9 cellular contexts compared by ENCODE assay signal in the genomic region with DNA sequence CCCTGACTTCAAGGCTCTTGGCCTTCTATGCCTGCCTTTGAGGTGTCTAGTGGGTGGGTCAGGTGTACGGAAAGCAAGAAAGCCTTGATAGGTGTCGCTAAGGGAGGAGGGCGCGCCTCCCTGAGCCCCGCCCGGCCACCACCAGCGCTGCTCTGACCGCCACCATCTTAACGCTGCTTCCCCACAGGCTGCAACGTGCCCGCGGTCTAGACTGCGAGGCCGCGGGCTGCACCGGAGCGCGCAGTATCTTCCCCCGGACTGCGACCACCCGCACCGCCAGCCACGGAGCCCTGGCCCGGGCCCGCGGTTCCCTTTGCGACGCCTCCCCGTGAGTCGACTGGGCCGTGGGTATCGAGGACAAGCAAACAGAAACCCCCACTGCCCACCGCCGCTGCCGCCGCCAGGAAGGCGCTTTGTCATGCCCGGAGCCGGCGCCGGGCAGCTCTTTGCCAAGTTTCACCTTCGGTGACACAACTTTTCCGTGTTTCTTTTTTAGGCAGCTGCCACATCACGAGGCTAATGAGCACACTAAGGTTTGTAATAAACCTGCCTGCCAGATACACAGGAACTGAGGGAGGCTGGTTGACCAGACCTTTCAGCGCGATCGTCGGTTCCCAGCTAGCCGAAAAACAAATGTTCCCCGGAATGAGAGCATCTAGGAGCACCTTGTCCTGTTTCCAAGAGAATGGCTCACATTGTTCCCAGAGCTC.
A peak's percentile ranks its signal among the peaks of the same experiment; 100 is the strongest.
DNase-seq lines count a peak whose midpoint lies in the region; ATAC-seq, FAIRE-seq and TF ChIP-seq lines count a peak whose summit lies in the region.
"Had no signal": no experiment of that assay in that cellular context is flagged by ENCODE, and none has a peak within 500 bp of the region (broad histone marks: within the 10 kb centered on the region; RNA-seq: fewer than 3 reads in every experiment).

No MANE protein-coding gene starts in this region.

- no peak overlapping the region for H3K27ac Mint-ChIP-seq in naive thymus-derived CD4-positive, alpha-beta T cell
- H3K27ac Mint-ChIP-seq in CD4-positive, alpha-beta memory T cell = no peak overlapping the region
- H3K27ac Mint-ChIP-seq: IgD-negative memory B cell had no signal

- no peaks in the 10 kb centered on the region for H3K9me3 ChIP-seq in K562 (replicated peaks; ENCODE audit: control insufficient read depth, insufficient read depth, low read depth, low read length)
- no peaks in the 10 kb centered on the region for H3K9me3 ChIP-seq in HepG2 (ENCODE audit: low read length)
- no peaks in the 10 kb centered on the region for H3K9me3 ChIP-seq in thymus (ENCODE audit: control insufficient read depth)
- no peaks in the 10 kb centered on the region for H3K9me3 ChIP-seq in naive thymus-derived CD4-positive, alpha-beta T cell (ENCODE audit: control insufficient read depth in 2 of 3, low read length in 3 of 3)
- no peaks in the 10 kb centered on the region for H3K9me3 ChIP-seq in CD4-positive, alpha-beta memory T cell (ENCODE audit: control insufficient read depth in 1 of 2, low read length in 2 of 2)

- H3K27ac ChIP-seq in K562 (ENCODE audit: extremely low read depth, low read depth, low read length) (peak overlapping the region; percentile 69), HepG2 (ENCODE audit: extremely low read length, insufficient read depth, low read length) (no peak overlapping the region), thymus (ENCODE audit: low read depth) (no peak overlapping the region)
- H3K27ac ChIP-seq in naive thymus-derived CD4-positive, alpha-beta T cell (ENCODE audit: low read depth, low read length) = no peak overlapping the region
- H3K27ac ChIP-seq in CD4-positive, alpha-beta memory T cell (ENCODE audit: low read depth, low read length) = no peak overlapping the region

- no TSS peak for BruUV-seq in K562 (replicated peaks; lab: Mats Ljungman, UMichigan)
- BruUV-seq in HepG2 (replicated peaks; lab: Mats Ljungman, UMichigan) = no TSS peak

- POLR2A ChIA-PET in K562 (lab: Yijun Ruan, JAX) (interaction anchor here (0.7 to 1.4 kb wide), 5 partner anchors 9 to 18 kb away, joined by 3 to 5 read pairs (median 4); no protein-coding TSS in a partner anchor), HepG2 (lab: Yijun Ruan, JAX) (no interaction called here)
- POLR2A ChIA-PET in naive thymus-derived CD4-positive, alpha-beta T cell (lab: Charles Lee) = no interaction called here
- POLR2A ChIA-PET in CD4-positive, alpha-beta memory T cell (lab: Charles Lee; ENCODE audit: partially characterized antibody) = no interaction called here

- H2AFZ ChIP-seq in K562 (ENCODE audit: low read depth, low read length) = peak overlapping the region; percentile 87
- no peak overlapping the region for H2AFZ ChIP-seq in HepG2 (ENCODE audit: low read length)

- intact Hi-C loops in K562 (cut with micrococcal nuclease) (no loop called here), HepG2 (cut with micrococcal nuclease; ENCODE audit: unreplicated experiment) (no loop called here)
- intact Hi-C loops in naive thymus-derived CD4-positive, alpha-beta T cell (cut with micrococcal nuclease) = no loop called here
- intact Hi-C loops in CD4-positive, alpha-beta memory T cell (cut with micrococcal nuclease) = no loop called here

- peaks cover 0 to 5% (median 0%) of the 10 kb centered on the region in 7 donors for H3K4me1 Mint-ChIP-seq in naive thymus-derived CD4-positive, alpha-beta T cell
- H3K4me1 Mint-ChIP-seq in CD4-positive, alpha-beta memory T cell = no peaks in the 10 kb centered on the region
- H3K4me1 Mint-ChIP-seq: IgD-negative memory B cell had no signal

- H3K27me3 ChIP-seq in K562 (ENCODE audit: control insufficient read depth in 2 of 2, insufficient read depth in 2 of 2, low read length in 2 of 2) = no peaks in the 10 kb centered on the region
- no peaks in the 10 kb centered on the region; a peak in 1 of 5 replicates for H3K27me3 ChIP-seq in HepG2 (ENCODE audit: control insufficient read depth in 1 of 2, insufficient read depth in 2 of 2, low read length in 2 of 2)
- no peaks in the 10 kb centered on the region for H3K27me3 ChIP-seq in thymus (ENCODE audit: control insufficient read depth, insufficient read depth)
- H3K27me3 ChIP-seq in naive thymus-derived CD4-positive, alpha-beta T cell (ENCODE audit: control insufficient read depth in 2 of 2, insufficient read depth in 2 of 2, low read length in 2 of 2) = no peaks in the 10 kb centered on the region
- H3K27me3 ChIP-seq in CD4-positive, alpha-beta memory T cell (ENCODE audit: insufficient read depth, low read length) = no peaks in the 10 kb centered on the region

- TF ChIP-seq CTCF in K562 (IDR thresholded peaks at IDR 0.05 in 2 of 3, conservative IDR thresholded peaks at IDR 0.05 in 1 of 3; ENCODE audit: insufficient read depth in 2 of 3, low read depth in 1 of 3, low read length in 3 of 3) (no peak), HepG2 (CRISPR knock-in tag; IDR thresholded peaks at IDR 0.05) (no peak)

- CTCF ChIA-PET in K562 (lab: Yijun Ruan, JAX; ENCODE audit: low intra/inter-chr PET ratio) = no interaction called here
- CTCF ChIA-PET in HepG2 (lab: Yijun Ruan, JAX; ENCODE audit: low intra/inter-chr PET ratio, low total read pairs) = no interaction called here
- CTCF ChIA-PET in naive thymus-derived CD4-positive, alpha-beta T cell (lab: Charles Lee) = no interaction called here
- CTCF ChIA-PET in CD4-positive, alpha-beta memory T cell (lab: Charles Lee; ENCODE audit: partially characterized antibody) = no interaction called here

- in situ Hi-C loops in K562 (cut with MboI) = no loop called here
- in situ Hi-C loops in HepG2 (cut with HindIII; ENCODE audit: extremely low pct_ligation_motif_present, low pct_unique_long_range_greater_than_20kb) = no loop called here

- WGBS in K562 (ENCODE audit: insufficient coverage, low coverage, missing lambda C conversion rate) = 5% methylated on average over 37 of the region's 50 CpGs
- no CpG with 5 or more reads among the region's 50 CpGs for WGBS in HepG2 (ENCODE audit: low lambda C conversion rate)
- under 1% methylated on average over 50 of the region's 50 CpGs for WGBS in thymus

- DNase-seq in K562 (ENCODE audit: extremely low read depth in 1 of 4, low spot score in 3 of 4) = peak; percentile 47 to 69 (median 50)
- DNase-seq in HepG2 (ENCODE audit: low spot score) = no peak
- DNase-seq in NCI-H1694 (lab: John Stamatoyannopoulos, UW) = no peak
- no peak for DNase-seq in naive thymus-derived CD4-positive, alpha-beta T cell
- DNase-seq in CD4-positive, alpha-beta memory T cell = no peak
- DNase-seq: anterior cingulate cortex had no signal

- H3K9ac ChIP-seq in K562 (ENCODE audit: insufficient read depth in 1 of 2, low read depth in 2 of 2, low read length in 2 of 2) = peak overlapping the region; percentile 71 to 89
- no peak overlapping the region for H3K9ac ChIP-seq in HepG2 (ENCODE audit: insufficient read depth, low read depth, low read length)

- H3K9me3 Mint-ChIP-seq in naive thymus-derived CD4-positive, alpha-beta T cell = peaks cover 0 to 2% (median 0%) of the 10 kb centered on the region in 11 donors
- H3K9me3 Mint-ChIP-seq in CD4-positive, alpha-beta memory T cell = peaks cover 0 to 4% (median 0%) of the 10 kb centered on the region in 8 donors

- no peaks in the 10 kb centered on the region for H4K20me1 ChIP-seq in K562 (replicated peaks; ENCODE audit: control insufficient read depth, insufficient read depth, low read length)
- H4K20me1 ChIP-seq in HepG2 (ENCODE audit: insufficient read depth, low read length) = no peaks in the 10 kb centered on the region

- H3K4me2 ChIP-seq in K562 (ENCODE audit: insufficient read depth, low read length) (peak overlapping the region; percentile 76), HepG2 (ENCODE audit: low read depth, low read length) (peak overlapping the region; percentile 18; the same call in 1 of the 2 replicates)

- FAIRE-seq in K562 (lab: Jason Lieb, UNC) = peak; percentile 65
- FAIRE-seq in HepG2 (lab: Jason Lieb, UNC) = no peak

- H3K36me3 Mint-ChIP-seq in naive thymus-derived CD4-positive, alpha-beta T cell = no peaks in the 10 kb centered on the region
- H3K36me3 Mint-ChIP-seq in CD4-positive, alpha-beta memory T cell = no peaks in the 10 kb centered on the region
- H3K36me3 Mint-ChIP-seq: IgD-negative memory B cell had no signal

- peak; percentile 70 for ATAC-seq in HG03439 (IDR thresholded peaks at IDR 0.05; ENCODE audit: unreplicated experiment)
- peak; percentile 95 for ATAC-seq in K562
- ATAC-seq in HepG2 = peak; percentile 62
- no peak for ATAC-seq in naive thymus-derived CD4-positive, alpha-beta T cell

- peaks cover 24 to 45% (median 30%) of the 10 kb centered on the region in 5 donors for H3K27me3 Mint-ChIP-seq in naive thymus-derived CD4-positive, alpha-beta T cell
- H3K27me3 Mint-ChIP-seq in CD4-positive, alpha-beta memory T cell = peaks cover 14 to 22% of the 10 kb centered on the region in 2 donors

- no peaks in the 10 kb centered on the region for H3K9me1 ChIP-seq in K562 (ENCODE audit: control insufficient read depth, insufficient read depth, low read length)

- H3K4me1 ChIP-seq in K562 (replicated peaks in 1 of 2; ENCODE audit: control insufficient read depth in 2 of 2, insufficient read depth in 2 of 2, low read length in 2 of 2) = peaks cover 7 to 8% of the 10 kb centered on the region in 2 experiments; a peak in 4 of 5 replicates
- no peaks in the 10 kb centered on the region for H3K4me1 ChIP-seq in HepG2 (ENCODE audit: insufficient read depth, low read length)
- H3K4me1 ChIP-seq in thymus (ENCODE audit: control insufficient read depth, insufficient read depth, low read length) = no peaks in the 10 kb centered on the region
- no peaks in the 10 kb centered on the region for H3K4me1 ChIP-seq in naive thymus-derived CD4-positive, alpha-beta T cell (ENCODE audit: control insufficient read depth in 2 of 2, insufficient read depth in 2 of 2, low read length in 2 of 2)
- no peaks in the 10 kb centered on the region for H3K4me1 ChIP-seq in CD4-positive, alpha-beta memory T cell (ENCODE audit: insufficient read depth, low read length)

- H3K36me3 ChIP-seq in K562 (ENCODE audit: control insufficient read depth, insufficient read depth, low read length) = peaks cover 8% of the 10 kb centered on the region
- no peaks in the 10 kb centered on the region for H3K36me3 ChIP-seq in HepG2 (replicated peaks in 1 of 2; ENCODE audit: control insufficient read depth in 1 of 2, insufficient read depth in 2 of 2, low read length in 2 of 2)
- no peaks in the 10 kb centered on the region for H3K36me3 ChIP-seq in thymus (ENCODE audit: control insufficient read depth, insufficient read depth)
- H3K36me3 ChIP-seq in naive thymus-derived CD4-positive, alpha-beta T cell (ENCODE audit: control insufficient read depth in 2 of 3, insufficient read depth in 3 of 3, low read length in 3 of 3) = no peaks in the 10 kb centered on the region
- H3K36me3 ChIP-seq in CD4-positive, alpha-beta memory T cell (ENCODE audit: insufficient read depth, low read length) = no peaks in the 10 kb centered on the region

- no peaks in the 10 kb centered on the region; the same call in 2 of the 3 replicates for H3K79me2 ChIP-seq in K562 (ENCODE audit: control insufficient read depth, insufficient read depth, low read length)
- H3K79me2 ChIP-seq in HepG2 (ENCODE audit: insufficient read depth, low read length) = no peaks in the 10 kb centered on the region

- peak overlapping the region in 4 of 10 donors; percentile 7 to 43 (median 41) for H3K4me3 Mint-ChIP-seq in naive thymus-derived CD4-positive, alpha-beta T cell
- H3K4me3 Mint-ChIP-seq in CD4-positive, alpha-beta memory T cell = peak overlapping the region in 3 of 8 donors; percentile 4 to 19 (median 15)

- TF ChIP-seq POLR2A in K562 (conservative IDR thresholded peaks at IDR 0.05) (peak; percentile 69), HepG2 (IDR thresholded peaks at IDR 0.05; ENCODE audit: insufficient read depth in 1 of 2, low read depth in 2 of 2, low read length in 2 of 2) (no peak)

- TF ChIP-seq EP300 in K562 (IDR thresholded peaks at IDR 0.05; ENCODE audit: low read length) = no peak
- TF ChIP-seq EP300 in HepG2 (IDR thresholded peaks at IDR 0.05; ENCODE audit: low read depth in 2 of 2, low read length in 2 of 2) = no peak
- TF ChIP-seq EP300 in HepG2 (CRISPR knock-in tag; IDR thresholded peaks at IDR 0.05; ENCODE audit: borderline replicate concordance) = no peak

- TF ChIP-seq RAD21 in K562 (CRISPR knock-in tag; conservative IDR thresholded peaks at IDR 0.05 in 1 of 2, IDR thresholded peaks at IDR 0.05 in 1 of 2) (no peak), HepG2 (CRISPR knock-in tag; IDR thresholded peaks at IDR 0.05) (no peak)

- H3K4me3 ChIP-seq in K562 (peak overlapping the region; percentile 43), HepG2 (replicated peaks in 1 of 3; ENCODE audit: insufficient read depth in 1 of 3, low read depth in 2 of 3, low read length in 3 of 3) (no peak overlapping the region), thymus (ENCODE audit: low read length) (peak overlapping the region; percentile 18)
- no peak overlapping the region for H3K4me3 ChIP-seq in naive thymus-derived CD4-positive, alpha-beta T cell (ENCODE audit: low read length)
- H3K4me3 ChIP-seq in CD4-positive, alpha-beta memory T cell (ENCODE audit: low read length in 2 of 2) = no peak overlapping the region

Comparison
In these comparisons a context has a peak if more than half of its experiments do, and no peak if none do; other contexts are left out.
1. DNase-seq: peak in K562 (4 of 4); none in HepG2 (single experiment), NCI-H1694 (single experiment), naive thymus-derived CD4-positive, alpha-beta T cell (0 of 9) and CD4-positive, alpha-beta memory T cell (0 of 5).
2. H3K4me3 ChIP-seq: peak in K562 (single experiment) and thymus (single experiment); none in HepG2 (0 of 3), naive thymus-derived CD4-positive, alpha-beta T cell (single experiment) and CD4-positive, alpha-beta memory T cell (0 of 2).